ENCODE assay signal across 8 cellular contexts in genomic region chr9:19998823-19999455, GRCh38.
DNase-seq lines count a peak whose midpoint lies in the region; ATAC-seq, FAIRE-seq and TF ChIP-seq lines count a peak whose summit lies in the region.

No MANE protein-coding gene starts in this region.

- DNase-seq in GM12892 (ENCODE audit: insufficient read length) (no peak), RKO (ENCODE audit: low spot score) (peak; percentile 27), glomerular visceral epithelial cell (ENCODE audit: extremely low spot score) (peak; percentile 65), urothelium cell line (ENCODE audit: low spot score) (no peak), AG08396 (ENCODE audit: low spot score) (no peak), sciatic nerve (ENCODE audit: low spot score) (no peak), OCI-M1 (lab: John Stamatoyannopoulos, UW) (no peak)

- peak; percentile 73 for FAIRE-seq in GM12892 (lab: Jason Lieb, UNC)
- no peak for FAIRE-seq in urothelium cell line (lab: Jason Lieb, UNC)

- TF ChIP-seq POLR2A in GM12892 (IDR thresholded peaks at IDR 0.05; ENCODE audit: low read depth, low read length): no peak

- intact Hi-C loops in sciatic nerve (cut with DNase I): no loop called here

- ATAC-seq in GM21528 (IDR thresholded peaks at IDR 0.05; ENCODE audit: low FRiP score, unreplicated experiment) (peak; percentile 28), sciatic nerve (no peak)

Comparison
In these comparisons a context has a peak if more than half of its experiments do, and no peak if none do; other contexts are left out.
1. DNase-seq: peak in RKO (single experiment) and glomerular visceral epithelial cell (single experiment); none in GM12892 (single experiment), urothelium cell line (single experiment), AG08396 (single experiment), sciatic nerve (single experiment) and OCI-M1 (single experiment).